In the genomic region with DNA sequence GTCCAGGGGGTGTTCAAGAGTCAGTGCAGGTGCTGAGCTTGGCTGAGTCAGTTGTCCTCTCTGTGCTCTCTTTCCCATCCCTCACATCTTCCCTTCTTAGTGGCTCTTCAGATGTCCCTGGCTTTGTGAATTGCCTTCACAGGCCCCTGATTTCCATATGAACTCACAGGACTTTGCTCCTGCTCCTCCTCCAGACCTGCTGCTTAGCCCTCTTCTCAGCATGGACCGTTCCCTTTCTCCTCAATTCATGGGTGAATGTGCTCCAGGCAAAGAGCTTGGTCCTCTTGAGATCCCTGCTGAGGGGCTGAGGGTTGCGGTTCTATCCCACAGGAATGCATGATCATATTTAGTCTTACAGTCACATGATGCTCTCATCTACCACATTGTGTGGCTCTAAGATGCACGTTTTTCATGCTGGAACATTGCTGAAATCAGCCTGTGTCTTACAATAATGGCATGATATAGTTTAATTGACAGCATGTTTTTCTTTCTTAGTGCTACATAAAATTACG, we compare ENCODE assay signal across 21 cellular contexts. TPM values are rescaled to one million over a fixed set of nuclear protein-coding genes. Genes with fewer than 3 reads are reported as not detected.
DNase-seq lines count a peak whose midpoint lies in the region; ATAC-seq and TF ChIP-seq lines count a peak whose summit lies in the region.
"Had no signal": no experiment of that assay in that cellular context is flagged by ENCODE, and none has a peak within 500 bp of the region (broad histone marks: within the 10 kb centered on the region; RNA-seq: fewer than 3 reads in every experiment).

No MANE protein-coding gene starts in this region.

- DNase-seq in NCI-H345 (lab: John Stamatoyannopoulos, UW), result peak; percentile 89
- peak; percentile 79 for DNase-seq in foreskin melanocyte
- no peak for DNase-seq in NCI-H774 (lab: John Stamatoyannopoulos, UW)
- no peak for DNase-seq in left colon
- no peak for DNase-seq in stimulated activated CD4-positive, alpha-beta T cell treated with anti-CD3 and anti-CD28 coated beads, Interleukin-4, amount 100 ng/mL, for 4 hours
- DNase-seq: activated CD4-positive, alpha-beta memory T cell treated with anti-CD3 and anti-CD28 coated beads, Interleukin-2, amount 10 ng/mL, durations not matched to agents 7 days and 5 days; activated naive CD4-positive, alpha-beta T cell treated with Interleukin-2 at 50 U/mL for 16 hours; activated T-cell treated with anti-CD3 and anti-CD28 coated beads, Interleukin-2, amount 50 U/mL, for 1 hour; CD8-positive, alpha-beta memory T cell; effector memory CD4-positive, alpha-beta T cell; H9; left ventricle myocardium inferior; psoas muscle; stimulated activated CD4-positive, alpha-beta T cell treated with anti-CD3 and anti-CD28 coated beads, Interleukin-4, amount 100 ng/mL, for 1 hour; upper lobe of right lung; WERI-Rb-1 had no signal

- peak; percentile 5 for ATAC-seq in GM18505 (IDR thresholded peaks at IDR 0.05; ENCODE audit: unreplicated experiment)
- ATAC-seq in HG03103 (IDR thresholded peaks at IDR 0.05; ENCODE audit: low read depth, unreplicated experiment), result peak; percentile 4
- no peak for ATAC-seq in GM21619 (IDR thresholded peaks at IDR 0.05; ENCODE audit: unreplicated experiment)
- no peak for ATAC-seq in left colon
- ATAC-seq: psoas muscle, upper lobe of right lung had no signal

- no peak for TF ChIP-seq POLR2A in GM18505 (IDR thresholded peaks at IDR 0.05; ENCODE audit: borderline replicate concordance, extremely low read depth, insufficient read depth, insufficient read length)

- intact Hi-C loops in left colon (cut with DNase I, micrococcal nuclease), result no loop called here

RNA-seq across cellular contexts. Expression of a gene that starts 30.5 kb away (rescaled TPM):
- total RNA-seq in left colon, result under 1 TPM; 0.18 to 0.25 TPM
- total RNA-seq: activated CD4-positive, alpha-beta memory T cell treated with anti-CD3 and anti-CD28 coated beads, Interleukin-2, amount 10 ng/mL, durations not matched to agents 7 days and 5 days; CD8-positive, alpha-beta memory T cell; NCI-H460; OCI-LY7 had no signal

Comparison
In these comparisons a context has a peak if more than half of its experiments do, and no peak if none do; other contexts are left out.
1. ATAC-seq: peak in GM18505 (single experiment) and HG03103 (single experiment); none in GM21619 (single experiment) and left colon (single experiment).
2. DNase-seq: peak in NCI-H345 (single experiment) and foreskin melanocyte (single experiment); none in NCI-H774 (single experiment), left colon (0 of 2) and stimulated activated CD4-positive, alpha-beta T cell treated with anti-CD3 and anti-CD28 coated beads, Interleukin-4, amount 100 ng/mL, for 4 hours (0 of 2).